In the genomic region with DNA sequence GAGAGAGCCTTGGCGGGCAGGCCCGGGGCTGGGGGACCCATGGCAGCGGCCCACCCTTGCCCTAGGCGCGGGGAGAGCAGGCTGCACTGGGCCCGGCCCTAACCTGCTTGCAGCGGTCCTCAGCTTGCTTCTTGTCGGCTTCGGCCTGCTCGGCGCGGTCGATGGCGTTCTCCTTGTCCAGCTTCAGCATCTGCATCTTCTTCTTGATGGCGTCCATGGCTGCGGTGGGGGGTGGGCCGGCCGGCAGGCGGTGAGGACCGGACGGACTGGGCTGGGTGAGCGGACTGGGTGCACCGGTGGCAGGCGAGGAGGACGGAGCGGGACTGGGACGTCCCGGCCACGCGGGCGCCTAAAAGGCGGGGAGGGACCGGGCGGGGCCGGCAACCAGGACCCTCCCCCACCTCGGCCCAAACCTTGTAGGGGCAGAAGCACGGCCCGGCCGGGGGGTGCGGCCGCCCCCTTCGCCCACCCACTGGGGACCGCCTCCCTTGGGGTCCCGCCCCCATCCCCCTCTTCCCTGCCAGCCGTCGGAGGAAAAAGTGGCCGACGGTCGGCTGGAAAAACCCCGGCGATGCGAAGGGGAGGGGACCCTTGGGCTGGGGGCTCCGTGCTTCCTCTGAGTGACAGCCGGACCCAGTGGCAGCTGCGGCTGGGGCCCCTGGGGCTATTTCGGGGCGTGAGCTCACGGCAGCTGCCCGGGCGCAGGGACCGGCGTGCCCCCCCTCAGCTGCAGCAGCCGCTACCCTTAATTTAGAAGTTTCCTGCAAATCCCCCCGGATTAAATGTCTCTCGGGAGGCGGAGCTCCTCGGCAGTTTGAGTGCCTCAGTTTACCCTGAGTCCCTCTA, we compare ENCODE assay signal across 8 cellular contexts. TPM values are rescaled to one million over a fixed set of nuclear protein-coding genes. Genes with fewer than 3 reads are reported as not detected.
A peak's percentile ranks its signal among the peaks of the same experiment; 100 is the strongest.
DNase-seq lines count a peak whose midpoint lies in the region; ATAC-seq and TF ChIP-seq lines count a peak whose summit lies in the region.

Gene TPM2 (minus strand): TSS at position 325 of the 846 bp plus-strand sequence. CDS start 108 bp downstream, at position 217.

- POLR2A ChIA-PET in activated CD4-positive, alpha-beta memory T cell treated with anti-CD3 and anti-CD28 coated beads, Interleukin-2, amount 10 ng/mL, durations not matched to agents 7 days and 5 days (lab: Charles Lee), result interaction anchor here (0.9 to 4.6 kb wide), 8 partner anchors 10 to 43 kb away, joined by 3 to 24 read pairs (median 6); partner anchors contain the start of genes ARHGEF39, CCDC107, CREB3 and RMRP

- CTCF ChIA-PET in activated CD4-positive, alpha-beta memory T cell treated with anti-CD3 and anti-CD28 coated beads, Interleukin-2, amount 10 ng/mL, durations not matched to agents 7 days and 5 days (lab: Charles Lee), result interaction anchor here (1.1 to 8.0 kb wide), 7 partner anchors 25 to 78 kb away, joined by 3 to 60 read pairs (median 7); partner anchors contain the start of genes ARHGEF39, CCDC107 and RMRP

- peaks cover 16% of the 10 kb centered on the region for H3K4me1 Mint-ChIP-seq in T-helper 1 cell treated with Interleukin-12 subunit alpha and Interleukin-12 subunit beta and Interleukin-4 antibody, amounts not matched to agents 30 μg/mL and 1 μg/mL, for 36 hours (ENCODE audit: low read depth)
- peaks cover 24% of the 10 kb centered on the region for H3K4me1 Mint-ChIP-seq in activated CD4-positive, alpha-beta memory T cell treated with anti-CD3 and anti-CD28 coated beads, Interleukin-2, amount 10 ng/mL, durations not matched to agents 7 days and 5 days

- H3K36me3 Mint-ChIP-seq in T-helper 1 cell treated with Interleukin-12 subunit alpha and Interleukin-12 subunit beta and Interleukin-4 antibody, amounts not matched to agents 30 μg/mL and 1 μg/mL, for 36 hours (ENCODE audit: low read depth), result no peaks in the 10 kb centered on the region
- H3K36me3 Mint-ChIP-seq in activated CD4-positive, alpha-beta memory T cell treated with anti-CD3 and anti-CD28 coated beads, Interleukin-2, amount 10 ng/mL, durations not matched to agents 7 days and 5 days (ENCODE audit: low read depth), result no peaks in the 10 kb centered on the region

- no peaks in the 10 kb centered on the region for H3K9me3 ChIP-seq in gastroesophageal sphincter

- H3K36me3 ChIP-seq in gastroesophageal sphincter, result peaks cover 0 to 37% of the 10 kb centered on the region in 2 donors

- H3K27me3 Mint-ChIP-seq in T-helper 1 cell treated with Interleukin-12 subunit alpha and Interleukin-12 subunit beta and Interleukin-4 antibody, amounts not matched to agents 30 μg/mL and 1 μg/mL, for 36 hours (ENCODE audit: low read depth), result no peaks in the 10 kb centered on the region
- no peaks in the 10 kb centered on the region for H3K27me3 Mint-ChIP-seq in activated CD4-positive, alpha-beta memory T cell treated with anti-CD3 and anti-CD28 coated beads, Interleukin-2, amount 10 ng/mL, durations not matched to agents 7 days and 5 days

- H3K9me3 Mint-ChIP-seq in T-helper 1 cell treated with Interleukin-12 subunit alpha and Interleukin-12 subunit beta and Interleukin-4 antibody, amounts not matched to agents 30 μg/mL and 1 μg/mL, for 36 hours, result no peaks in the 10 kb centered on the region
- H3K9me3 Mint-ChIP-seq in activated CD4-positive, alpha-beta memory T cell treated with anti-CD3 and anti-CD28 coated beads, Interleukin-2, amount 10 ng/mL, durations not matched to agents 7 days and 5 days, result no peaks in the 10 kb centered on the region

- no peak for TF ChIP-seq EP300 in gastroesophageal sphincter (IDR thresholded peaks at IDR 0.05)

- peak within 1 kb of the TSS; percentile 81 for H3K4me3 Mint-ChIP-seq in T-helper 1 cell treated with Interleukin-12 subunit alpha and Interleukin-12 subunit beta and Interleukin-4 antibody, amounts not matched to agents 30 μg/mL and 1 μg/mL, for 36 hours
- H3K4me3 Mint-ChIP-seq in activated CD4-positive, alpha-beta memory T cell treated with anti-CD3 and anti-CD28 coated beads, Interleukin-2, amount 10 ng/mL, durations not matched to agents 7 days and 5 days, result peak within 1 kb of the TSS; percentile 75

- ATAC-seq in gastroesophageal sphincter (peak; percentile 65), omental fat pad (ENCODE audit: low FRiP score) (peak; percentile 30), HG03442 (IDR thresholded peaks at IDR 0.05; ENCODE audit: unreplicated experiment) (no peak), GM21367 (IDR thresholded peaks at IDR 0.05; ENCODE audit: unreplicated experiment) (no peak)

- peak within 1 kb of the TSS; percentile 79 to 81 for H3K4me3 ChIP-seq in gastroesophageal sphincter

- H3K4me1 ChIP-seq in gastroesophageal sphincter, result peaks cover 0 to 54% (median 0%) of the 10 kb centered on the region in 3 donors

- peak in 1 of 4 experiments; percentile 10 for TF ChIP-seq CTCF in gastroesophageal sphincter (IDR thresholded peaks at IDR 0.05)
- no peak for TF ChIP-seq CTCF in omental fat pad (IDR thresholded peaks at IDR 0.05)

- DNase-seq in T-helper 1 cell, result no peak
- no peak for DNase-seq in activated CD4-positive, alpha-beta memory T cell treated with anti-CD3 and anti-CD28 coated beads, Interleukin-2, amount 10 ng/mL, durations not matched to agents 7 days and 5 days
- no peak for DNase-seq in omental fat pad (ENCODE audit: low spot score)
- no peak for DNase-seq in NCI-H1105 treated with DMSO at 0.1 percent for 48 hours (lab: John Stamatoyannopoulos, UW)

- 6% methylated on average over 12 of the region's 67 CpGs; no CpG with 5 or more reads in 1 of the 2 donors for WGBS in gastroesophageal sphincter (ENCODE audit: low coverage in 1 of 2), 2 donors

- H3K27ac ChIP-seq in gastroesophageal sphincter, result peak within 1 kb of the TSS; percentile 96 to 99 (median 98)

- TF ChIP-seq POLR2A in gastroesophageal sphincter (IDR thresholded peaks at IDR 0.05), result peak; percentile 99

- H3K27ac Mint-ChIP-seq in T-helper 1 cell treated with Interleukin-12 subunit alpha and Interleukin-12 subunit beta and Interleukin-4 antibody, amounts not matched to agents 30 μg/mL and 1 μg/mL, for 36 hours, result peak within 1 kb of the TSS; percentile 55
- H3K27ac Mint-ChIP-seq in activated CD4-positive, alpha-beta memory T cell treated with anti-CD3 and anti-CD28 coated beads, Interleukin-2, amount 10 ng/mL, durations not matched to agents 7 days and 5 days, result no peak within 1 kb of the TSS

- H3K27me3 ChIP-seq in gastroesophageal sphincter, result no peaks in the 10 kb centered on the region

RNA-seq across cellular contexts. Expression of gene TPM2, which starts in this region (rescaled TPM):
- 1 to 10 TPM; 8.9 to 9.2 TPM for total RNA-seq in activated CD4-positive, alpha-beta memory T cell treated with anti-CD3 and anti-CD28 coated beads, Interleukin-2, amount 10 ng/mL, durations not matched to agents 7 days and 5 days
- over 10,000 TPM in 3 of 4 donors, 1,000 to 10,000 TPM in 1; 7,572 to 13,568 (median 12,084) TPM for total RNA-seq in gastroesophageal sphincter
- total RNA-seq in omental fat pad, result 100 to 1,000 TPM; 150 to 301 (median 237) TPM

Comparison
In these comparisons a context has a peak if more than half of its experiments do, and no peak if none do; other contexts are left out.
1. RNA of gene TPM2 (total RNA-seq): 7,572 to 13,568 TPM in gastroesophageal sphincter; 150 to 301 TPM in omental fat pad and 8.9 to 9.2 TPM in activated CD4-positive, alpha-beta memory T cell treated with anti-CD3 and anti-CD28 coated beads, Interleukin-2, amount 10 ng/mL, durations not matched to agents 7 days and 5 days; every median in the first group is over 10 times any median in the second.
2. ATAC-seq: peak in gastroesophageal sphincter (single experiment) and omental fat pad (single experiment); none in HG03442 (single experiment) and GM21367 (single experiment).